1 cellular context compared by ENCODE assay signal in genomic region chr16:66366433-66367299, GRCh38.
A peak's percentile ranks its signal among the peaks of the same experiment; 100 is the strongest.
TF ChIP-seq lines count a peak whose summit lies in the region.

A gene with protein sequence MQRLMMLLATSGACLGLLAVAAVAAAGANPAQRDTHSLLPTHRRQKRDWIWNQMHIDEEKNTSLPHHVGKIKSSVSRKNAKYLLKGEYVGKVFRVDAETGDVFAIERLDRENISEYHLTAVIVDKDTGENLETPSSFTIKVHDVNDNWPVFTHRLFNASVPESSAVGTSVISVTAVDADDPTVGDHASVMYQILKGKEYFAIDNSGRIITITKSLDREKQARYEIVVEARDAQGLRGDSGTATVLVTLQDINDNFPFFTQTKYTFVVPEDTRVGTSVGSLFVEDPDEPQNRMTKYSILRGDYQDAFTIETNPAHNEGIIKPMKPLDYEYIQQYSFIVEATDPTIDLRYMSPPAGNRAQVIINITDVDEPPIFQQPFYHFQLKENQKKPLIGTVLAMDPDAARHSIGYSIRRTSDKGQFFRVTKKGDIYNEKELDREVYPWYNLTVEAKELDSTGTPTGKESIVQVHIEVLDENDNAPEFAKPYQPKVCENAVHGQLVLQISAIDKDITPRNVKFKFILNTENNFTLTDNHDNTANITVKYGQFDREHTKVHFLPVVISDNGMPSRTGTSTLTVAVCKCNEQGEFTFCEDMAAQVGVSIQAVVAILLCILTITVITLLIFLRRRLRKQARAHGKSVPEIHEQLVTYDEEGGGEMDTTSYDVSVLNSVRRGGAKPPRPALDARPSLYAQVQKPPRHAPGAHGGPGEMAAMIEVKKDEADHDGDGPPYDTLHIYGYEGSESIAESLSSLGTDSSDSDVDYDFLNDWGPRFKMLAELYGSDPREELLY (plus strand): TSS chr16:66366691. CDS start chr16:66379338, 12,647 bp downstream.

TF ChIP-seq in endothelial cell of umbilical vein, 7 proteins besides CTCF, POLR2A, EP300 and RAD21:
- TF ChIP-seq GATA2 (IDR thresholded peaks at IDR 0.05; ENCODE audit: insufficient read depth, insufficient read length, low read depth, low read length) (no peak), JUN (IDR thresholded peaks at IDR 0.05; ENCODE audit: borderline replicate concordance, insufficient read depth, insufficient read length, low read depth) (no peak), POLR2AphosphoS5 (IDR thresholded peaks at IDR 0.05; ENCODE audit: insufficient read depth, low read depth, low read length) (peak; percentile 99), MYC (IDR thresholded peaks at IDR 0.05; ENCODE audit: low read depth, low read length) (no peak), FOS (IDR thresholded peaks at IDR 0.05; ENCODE audit: borderline replicate concordance, insufficient read depth, low read length) (no peak)
